Comparison of ENCODE assay signal across 8 cellular contexts in genomic region chr9:72363908-72364678, GRCh38. TPM values are rescaled to one million over a fixed set of nuclear protein-coding genes. Genes with fewer than 3 reads are reported as not detected.
A peak's percentile ranks its signal among the peaks of the same experiment; 100 is the strongest.
DNase-seq lines count a peak whose midpoint lies in the region; ATAC-seq and TF ChIP-seq lines count a peak whose summit lies in the region.

No MANE protein-coding gene starts in this region.

- peak overlapping the region; percentile 90 for H3K4me2 ChIP-seq in smooth muscle cell

- DNase-seq in GM03348 (ENCODE audit: low spot score) (peak; percentile 81), KBM-7 (peak; percentile 46), T47D (ENCODE audit: low read depth in 1 of 2, low spot score in 1 of 2) (peak; percentile 44 to 48), immature natural killer cell (peak; percentile 74 to 75 (median 75)), smooth muscle cell (lab: John Stamatoyannopoulos, UW; ENCODE audit: unreplicated experiment) (peak; percentile 31), HPDE6-E6E7 (ENCODE audit: extremely low spot score) (no peak)

- peak overlapping the region; percentile 61 for H3K4me3 ChIP-seq in smooth muscle cell

- peak; percentile 35 for ATAC-seq in GM21576 (IDR thresholded peaks at IDR 0.05; ENCODE audit: unreplicated experiment)

- peaks cover 31% of the 10 kb centered on the region for H3K4me1 ChIP-seq in smooth muscle cell (ENCODE audit: low read depth)

- peaks cover 50 to 60% of the 10 kb centered on the region in 2 donors for H3K4me1 Mint-ChIP-seq in immature natural killer cell

- peaks cover 0 to 7% (median 6%) of the 10 kb centered on the region in 3 donors for H3K36me3 Mint-ChIP-seq in immature natural killer cell

- H3K27ac Mint-ChIP-seq in immature natural killer cell = peak overlapping the region; percentile 87 to 100 (median 90)

- H3K9me3 Mint-ChIP-seq in immature natural killer cell = no peaks in the 10 kb centered on the region

- H3K36me3 ChIP-seq in smooth muscle cell (ENCODE audit: low read depth) = peaks cover 7% of the 10 kb centered on the region

- in situ Hi-C loops in KBM-7 (cut with MboI; ENCODE audit: low pct_unique_long_range_greater_than_20kb, low sequenced_read_pairs) (no loop called here), T47D (cut with HindIII; ENCODE audit: low pct_unique_long_range_greater_than_20kb, low sequenced_read_pairs) (no loop called here)

- WGBS in smooth muscle cell (ENCODE audit: low lambda C conversion rate) = under 1% methylated on average over 66 of the region's 73 CpGs

- H4K20me1 ChIP-seq in smooth muscle cell (ENCODE audit: low read depth) = peaks cover 57% of the 10 kb centered on the region

- no peak for TF ChIP-seq CTCF in VCaP (conservative IDR thresholded peaks at IDR 0.05)
- TF ChIP-seq CTCF in smooth muscle cell (IDR thresholded peaks at IDR 0.05; ENCODE audit: borderline replicate concordance, insufficient read depth, poor library complexity, severe bottlenecking) = no peak

- no peaks in the 10 kb centered on the region for H3K9me3 ChIP-seq in smooth muscle cell (replicated peaks; ENCODE audit: low read depth)

- H2AFZ ChIP-seq in smooth muscle cell (ENCODE audit: low read depth) = no peak overlapping the region

- H3K9ac ChIP-seq in smooth muscle cell (ENCODE audit: low read depth) = peak overlapping the region; percentile 99

- H3K27ac ChIP-seq in VCaP (peak overlapping the region; percentile 99), smooth muscle cell (ENCODE audit: low read depth) (peak overlapping the region; percentile 98)

- peaks cover 8 to 18% (median 13%) of the 10 kb centered on the region in 3 donors for H3K27me3 Mint-ChIP-seq in immature natural killer cell (ENCODE audit: low read depth in 3 of 3)

- no peaks in the 10 kb centered on the region for H3K27me3 ChIP-seq in smooth muscle cell (ENCODE audit: low read depth)

- peaks cover 58% of the 10 kb centered on the region for H3K79me2 ChIP-seq in smooth muscle cell (ENCODE audit: low read depth)

- no peaks in the 10 kb centered on the region for H3F3A ChIP-seq in smooth muscle cell (ENCODE audit: low read depth)

- H3K4me3 Mint-ChIP-seq in immature natural killer cell = peak overlapping the region; percentile 89 to 98 (median 95)

RNA-seq across cellular contexts. Expression of gene ZFAND5, which starts 0.9 kb away (rescaled TPM):
- polyA plus RNA-seq in immature natural killer cell (10 to 100 TPM; 44.2 to 95.7 (median 53.7) TPM), smooth muscle cell (163 and 186 TPM in 2 replicates)
- 244 and 251 TPM in 2 replicates for total RNA-seq in smooth muscle cell
